Comparison of ENCODE assay signal across 11 cellular contexts in the genomic region with DNA sequence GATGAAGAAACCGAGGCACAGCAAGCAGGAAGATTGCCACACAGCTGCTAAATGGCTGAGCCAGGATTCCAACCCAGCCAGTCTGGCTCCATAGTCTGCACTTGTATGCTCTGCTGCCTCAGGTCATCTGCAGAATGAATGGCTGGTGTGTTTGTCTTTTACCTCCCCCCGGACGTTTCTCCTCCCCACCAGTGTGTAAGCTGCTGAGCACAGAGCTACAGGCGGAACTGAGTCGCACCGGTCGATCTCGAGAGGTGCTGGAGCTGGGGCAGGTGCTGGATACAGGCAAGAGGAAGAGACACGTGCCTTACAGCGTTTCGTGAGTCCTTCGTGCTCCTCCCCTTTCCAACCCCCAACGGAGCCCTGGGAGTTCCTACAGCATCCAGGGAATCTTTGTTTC. TPM values are rescaled to one million over a fixed set of nuclear protein-coding genes. Genes with fewer than 3 reads are reported as not detected.
A peak's percentile ranks its signal among the peaks of the same experiment; 100 is the strongest.
DNase-seq lines count a peak whose midpoint lies in the region; ATAC-seq lines count a peak whose summit lies in the region.
"Had no signal": no experiment of that assay in that cellular context is flagged by ENCODE, and none has a peak within 500 bp of the region (broad histone marks: within the 10 kb centered on the region; RNA-seq: fewer than 3 reads in every experiment).

No MANE protein-coding gene starts in this region.

- H3K27ac ChIP-seq in naive thymus-derived CD4-positive, alpha-beta T cell (ENCODE audit: low read depth, low read length): no peak overlapping the region
- H3K27ac ChIP-seq: heart left ventricle had no signal

- ATAC-seq in naive thymus-derived CD4-positive, alpha-beta T cell: no peak
- ATAC-seq: activated T-cell treated with anti-CD3 and anti-CD28 coated beads, Interleukin-2, amount 50 U/mL, for 72 hours; heart left ventricle had no signal

- H3K9me3 Mint-ChIP-seq in IgD-negative memory B cell: no peaks in the 10 kb centered on the region
- H3K9me3 Mint-ChIP-seq in naive thymus-derived CD4-positive, alpha-beta T cell: peaks cover 0 to 7% (median 0%) of the 10 kb centered on the region in 11 donors
- H3K9me3 Mint-ChIP-seq: activated T-cell treated with anti-CD3 and anti-CD28 coated beads, Interleukin-2, amount 50 U/mL, for 72 hours had no signal

- DNase-seq in NCI-H2196 treated with DMSO at 0.1 percent for 48 hours (lab: John Stamatoyannopoulos, UW; ENCODE audit: unreplicated experiment) (peak; percentile 98), foreskin melanocyte (peak; percentile 68), NCI-H146 treated with DMSO at 0.1 percent for 48 hours (lab: John Stamatoyannopoulos, UW; ENCODE audit: unreplicated experiment) (no peak)
- no peak for DNase-seq in naive thymus-derived CD4-positive, alpha-beta T cell
- DNase-seq in activated CD4-positive, alpha-beta T cell treated with anti-CD3 and anti-CD28 coated beads for 1 hour: no peak
- DNase-seq: activated T-cell treated with anti-CD3 and anti-CD28 coated beads, Interleukin-2, amount 50 U/mL, for 72 hours; NCI-H2171 treated with DMSO at 0.1 percent for 48 hours; occipital lobe had no signal

- no peaks in the 10 kb centered on the region for H3K27me3 Mint-ChIP-seq in IgD-negative memory B cell
- no peaks in the 10 kb centered on the region for H3K27me3 Mint-ChIP-seq in naive thymus-derived CD4-positive, alpha-beta T cell

- no peaks in the 10 kb centered on the region for H3K9me3 ChIP-seq in naive thymus-derived CD4-positive, alpha-beta T cell (ENCODE audit: control insufficient read depth in 2 of 3, low read length in 3 of 3)
- H3K9me3 ChIP-seq: heart left ventricle had no signal

- H3K4me3 Mint-ChIP-seq in IgD-negative memory B cell: peak overlapping the region in 1 of 4 donors; percentile 30
- peak overlapping the region in 1 of 10 donors; percentile 25 for H3K4me3 Mint-ChIP-seq in naive thymus-derived CD4-positive, alpha-beta T cell
- H3K4me3 Mint-ChIP-seq: activated T-cell treated with anti-CD3 and anti-CD28 coated beads, Interleukin-2, amount 50 U/mL, for 72 hours; CD14-positive monocyte had no signal

- H3K27ac Mint-ChIP-seq in IgD-negative memory B cell: peak overlapping the region in 2 of 3 donors; percentile 52 to 73
- H3K27ac Mint-ChIP-seq in naive thymus-derived CD4-positive, alpha-beta T cell: peak overlapping the region in 4 of 9 donors; percentile 5 to 80 (median 64)
- H3K27ac Mint-ChIP-seq: activated T-cell treated with anti-CD3 and anti-CD28 coated beads, Interleukin-2, amount 50 U/mL, for 72 hours had no signal

- intact Hi-C loops in naive thymus-derived CD4-positive, alpha-beta T cell (cut with micrococcal nuclease): no loop called here

- peaks cover 5% of the 10 kb centered on the region for H3K36me3 Mint-ChIP-seq in IgD-negative memory B cell
- H3K36me3 Mint-ChIP-seq in naive thymus-derived CD4-positive, alpha-beta T cell: peaks cover 0 to 12% (median 0%) of the 10 kb centered on the region in 5 donors

- CTCF ChIA-PET in naive thymus-derived CD4-positive, alpha-beta T cell (lab: Charles Lee): interaction anchor here (0.7 kb wide), 1 partner anchor 10 kb away, joined by 3 read pairs; no protein-coding TSS in a partner anchor

- POLR2A ChIA-PET in naive thymus-derived CD4-positive, alpha-beta T cell (lab: Charles Lee): interaction anchor here (1.0 to 7.6 kb wide), 4 partner anchors 21 to 100 kb away, joined by 3 to 107 read pairs (median 3); a partner anchor contains a TSS

- H3K4me1 Mint-ChIP-seq in IgD-negative memory B cell: peaks cover 29 to 33% (median 31%) of the 10 kb centered on the region in 3 donors
- H3K4me1 Mint-ChIP-seq in naive thymus-derived CD4-positive, alpha-beta T cell: peaks cover 17 to 51% (median 39%) of the 10 kb centered on the region in 7 donors

- H3K36me3 ChIP-seq in naive thymus-derived CD4-positive, alpha-beta T cell (ENCODE audit: control insufficient read depth in 2 of 3, insufficient read depth in 3 of 3, low read length in 3 of 3): peaks cover 0 to 35% (median 0%) of the 10 kb centered on the region in 3 experiments

- no peak overlapping the region for H3K4me3 ChIP-seq in naive thymus-derived CD4-positive, alpha-beta T cell (ENCODE audit: low read length)
- H3K4me3 ChIP-seq: heart left ventricle had no signal

- peaks cover 22 to 26% of the 10 kb centered on the region in 2 donors for H3K4me1 ChIP-seq in naive thymus-derived CD4-positive, alpha-beta T cell (ENCODE audit: control insufficient read depth in 2 of 2, insufficient read depth in 2 of 2, low read length in 2 of 2)

- H3K27me3 ChIP-seq in naive thymus-derived CD4-positive, alpha-beta T cell (ENCODE audit: control insufficient read depth in 2 of 2, insufficient read depth in 2 of 2, low read length in 2 of 2): no peaks in the 10 kb centered on the region
- H3K27me3 ChIP-seq: heart left ventricle had no signal

RNA-seq across cellular contexts. Expression of a gene that starts 2.6 kb away (rescaled TPM):
- 4.5 TPM for polyA plus RNA-seq in IgD-negative memory B cell
- total RNA-seq in naive thymus-derived CD4-positive, alpha-beta T cell: 10 to 100 TPM; 22.1 to 68.2 (median 40.3) TPM
- 10 to 100 TPM; 21.5 to 22.3 TPM for polyA plus RNA-seq in naive thymus-derived CD4-positive, alpha-beta T cell

RNA-seq across cellular contexts. Expression of a gene that starts 2.9 kb away (rescaled TPM):
- 31.5 TPM for polyA plus RNA-seq in IgD-negative memory B cell
- 10 to 100 TPM; 39.5 to 68.1 (median 55.0) TPM for total RNA-seq in naive thymus-derived CD4-positive, alpha-beta T cell
- 10 to 100 TPM; 30.8 to 45.0 TPM for polyA plus RNA-seq in naive thymus-derived CD4-positive, alpha-beta T cell

RNA-seq across cellular contexts. Expression of a gene that starts 4.7 kb away (rescaled TPM):
- 1.4 TPM for polyA plus RNA-seq in IgD-negative memory B cell
- total RNA-seq in naive thymus-derived CD4-positive, alpha-beta T cell: 1 to 10 TPM; 4.5 to 6.3 (median 5.8) TPM
- 1 to 10 TPM; 1.5 to 2.3 TPM for polyA plus RNA-seq in naive thymus-derived CD4-positive, alpha-beta T cell

RNA-seq across cellular contexts. Expression of a gene that starts 20.6 kb away (rescaled TPM):
- 4.5 TPM for polyA plus RNA-seq in IgD-negative memory B cell
- total RNA-seq in naive thymus-derived CD4-positive, alpha-beta T cell: 10 to 100 TPM in 3 of 5 experiments, 1 to 10 TPM in 2; 7.5 to 13.8 (median 11.0) TPM
- polyA plus RNA-seq in naive thymus-derived CD4-positive, alpha-beta T cell: 1 to 10 TPM; 2.6 to 5.1 TPM

RNA-seq across cellular contexts. Expression of a gene that starts 20.9 kb away (rescaled TPM):
- 33.4 TPM for polyA plus RNA-seq in IgD-negative memory B cell
- total RNA-seq in naive thymus-derived CD4-positive, alpha-beta T cell: 100 to 1,000 TPM in 4 of 5 experiments, 10 to 100 TPM in 1; 80.3 to 263 (median 168) TPM
- polyA plus RNA-seq in naive thymus-derived CD4-positive, alpha-beta T cell: 10 to 100 TPM; 29.5 to 49.9 TPM

Comparison
In these comparisons a context has a peak if more than half of its experiments do, and no peak if none do; other contexts are left out.
1. DNase-seq: peak in NCI-H2196 treated with DMSO at 0.1 percent for 48 hours (single experiment) and foreskin melanocyte (single experiment); none in NCI-H146 treated with DMSO at 0.1 percent for 48 hours (single experiment), naive thymus-derived CD4-positive, alpha-beta T cell (0 of 9) and activated CD4-positive, alpha-beta T cell treated with anti-CD3 and anti-CD28 coated beads for 1 hour (single experiment).